ENCODE assay signal across 8 cellular contexts in the genomic region with DNA sequence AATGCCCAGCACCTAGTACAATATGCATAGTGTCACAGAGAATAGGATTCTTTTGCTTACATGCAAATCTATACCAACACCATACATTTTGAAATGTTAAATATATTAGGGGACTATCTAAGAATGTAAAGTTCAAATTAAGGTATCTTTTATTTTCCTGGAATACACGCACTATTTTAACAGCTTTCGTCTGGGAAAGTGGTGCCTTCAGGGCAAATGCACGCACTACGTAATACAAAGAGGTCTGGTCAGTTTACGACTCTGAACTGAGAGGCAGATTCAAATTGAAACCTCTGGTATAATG. TPM values are rescaled to one million over a fixed set of nuclear protein-coding genes. Genes with fewer than 3 reads are reported as not detected.
A peak's percentile ranks its signal among the peaks of the same experiment; 100 is the strongest.
DNase-seq lines count a peak whose midpoint lies in the region; ATAC-seq and TF ChIP-seq lines count a peak whose summit lies in the region.

No MANE protein-coding gene starts in this region.

- H3K79me2 ChIP-seq in hepatocyte, result peaks cover 83% of the 10 kb centered on the region

- peak overlapping the region; percentile 100 for H3K9ac ChIP-seq in stomach smooth muscle (ENCODE audit: low read length in 2 of 2)

- H3K4me1 ChIP-seq in SJCRH30 (0 out of 2 replicates have a peak, but pooled peaks cover 8% of the 10 kb centered on the region), hepatocyte (ENCODE audit: insufficient read depth) (peaks cover 19% of the 10 kb centered on the region), stomach smooth muscle (ENCODE audit: control insufficient read depth, insufficient read depth, low read length) (peaks cover 14% of the 10 kb centered on the region)

- peak overlapping the region; percentile 97 for H3K27ac ChIP-seq in SJCRH30
- peak overlapping the region; percentile 98 for H3K27ac ChIP-seq in hepatocyte
- peak overlapping the region; percentile 99 for H3K27ac ChIP-seq in stomach smooth muscle (ENCODE audit: low read length)

- DNase-seq in SJCRH30 (no peak), hepatocyte (ENCODE audit: low spot score) (no peak), T-helper 1 cell (no peak)

- no peak for TF ChIP-seq CTCF in hepatocyte (IDR thresholded peaks at IDR 0.05; ENCODE audit: poor library complexity)

- peak; percentile 0 for ATAC-seq in GM19023 (IDR thresholded peaks at IDR 0.05; ENCODE audit: unreplicated experiment)
- no peak for ATAC-seq in HG02623 (IDR thresholded peaks at IDR 0.05; ENCODE audit: unreplicated experiment)
- ATAC-seq in GM21447 (IDR thresholded peaks at IDR 0.05; ENCODE audit: unreplicated experiment), result no peak
- no peak for ATAC-seq in GM18867 (IDR thresholded peaks at IDR 0.05; ENCODE audit: unreplicated experiment)

- peak overlapping the region; percentile 93 for H3K4me3 ChIP-seq in SJCRH30
- peak overlapping the region; percentile 65 for H3K4me3 ChIP-seq in hepatocyte
- H3K4me3 ChIP-seq in stomach smooth muscle (ENCODE audit: low read length in 2 of 2), result peak overlapping the region; percentile 98 to 99

- H3K27me3 ChIP-seq in SJCRH30, result no peaks in the 10 kb centered on the region
- H3K27me3 ChIP-seq in hepatocyte, result no peaks in the 10 kb centered on the region
- H3K27me3 ChIP-seq in stomach smooth muscle (ENCODE audit: control insufficient read depth in 1 of 2, insufficient read depth in 2 of 2, low read length in 2 of 2), result no peaks in the 10 kb centered on the region

- no peaks in the 10 kb centered on the region for H3K9me2 ChIP-seq in hepatocyte (replicated peaks; ENCODE audit: insufficient read depth)

- H3K9me3 ChIP-seq in SJCRH30 (replicated peaks), result no peaks in the 10 kb centered on the region
- H3K9me3 ChIP-seq in hepatocyte (ENCODE audit: low read depth), result no peaks in the 10 kb centered on the region
- H3K9me3 ChIP-seq in stomach smooth muscle (ENCODE audit: control insufficient read depth in 2 of 2, low read length in 2 of 2), result no peaks in the 10 kb centered on the region

- WGBS in hepatocyte (ENCODE audit: low lambda C conversion rate, missing lambda C conversion rate), result 2% methylated on average over 5 of the region's 5 CpGs

- peaks cover 51% of the 10 kb centered on the region for H4K20me1 ChIP-seq in hepatocyte (ENCODE audit: insufficient read depth, poor library complexity, severe bottlenecking)

- no peak overlapping the region for H2AFZ ChIP-seq in hepatocyte

- peaks cover 49% of the 10 kb centered on the region for H3K36me3 ChIP-seq in SJCRH30
- H3K36me3 ChIP-seq in hepatocyte (replicated peaks; ENCODE audit: insufficient read depth, low read depth), result no peaks in the 10 kb centered on the region
- H3K36me3 ChIP-seq in stomach smooth muscle (ENCODE audit: control insufficient read depth in 2 of 2, insufficient read depth in 2 of 2, low read length in 2 of 2), result no peaks in the 10 kb centered on the region

- H3K4me2 ChIP-seq in hepatocyte, result peak overlapping the region; percentile 76

RNA-seq across cellular contexts. Expression of gene FUBP1, which starts 0.9 kb away (rescaled TPM):
- total RNA-seq in SJCRH30 (2014; rRNA removed; shearing (Covaris generic)), result 261 and 295 TPM in 2 replicates
- total RNA-seq in hepatocyte, result 145 and 151 TPM in 2 replicates
- polyA plus RNA-seq in hepatocyte, result 64.0 and 73.0 TPM in 2 replicates

RNA-seq across cellular contexts. Expression of gene DNAJB4, which starts 26.8 kb away (rescaled TPM):
- 30.6 and 35.0 TPM in 2 replicates for total RNA-seq in SJCRH30 (2014; rRNA removed; shearing (Covaris generic))
- total RNA-seq in hepatocyte, result 36.5 and 48.0 TPM in 2 replicates
- polyA plus RNA-seq in hepatocyte, result 22.7 and 29.5 TPM in 2 replicates
